ENCODE assay signal across 14 cellular contexts in the genomic region with DNA sequence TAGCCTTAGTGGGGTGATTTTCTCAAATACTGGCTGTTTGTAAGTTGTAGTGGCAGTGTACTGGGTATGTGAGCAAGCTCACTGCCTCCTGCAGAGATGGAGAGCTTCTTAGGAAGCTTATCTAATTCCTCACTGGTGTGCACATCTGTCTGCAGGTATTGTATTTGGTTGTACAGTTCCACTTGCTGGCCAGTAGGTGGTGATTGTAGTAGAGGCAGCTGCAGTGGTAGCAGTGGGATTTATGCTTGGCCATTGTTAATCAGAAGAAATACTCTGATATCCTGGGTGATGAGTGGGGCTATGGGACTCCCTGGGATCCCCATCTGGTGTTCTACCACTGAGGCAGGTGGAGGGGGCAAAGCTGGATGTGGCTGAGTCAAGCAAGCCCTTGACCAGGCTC.
DNase-seq lines count a peak whose midpoint lies in the region; ATAC-seq, FAIRE-seq and TF ChIP-seq lines count a peak whose summit lies in the region.
"Had no signal": no experiment of that assay in that cellular context is flagged by ENCODE, and none has a peak within 500 bp of the region (broad histone marks: within the 10 kb centered on the region; RNA-seq: fewer than 3 reads in every experiment).

No MANE protein-coding gene starts in this region.

- no peak overlapping the region for H3K4me3 ChIP-seq in GM12875 (ENCODE audit: low read depth, low read length)
- no peak overlapping the region for H3K4me3 ChIP-seq in H1 (ENCODE audit: extremely low read depth in 1 of 4, insufficient read depth in 2 of 4, low read depth in 3 of 4, low read length in 4 of 4)
- no peak overlapping the region for H3K4me3 ChIP-seq in dorsolateral prefrontal cortex
- H3K4me3 ChIP-seq: body of pancreas had no signal

- TF ChIP-seq POLR2A in H1 (IDR thresholded peaks at IDR 0.05; ENCODE audit: control extremely low read depth in 1 of 2, low read depth in 2 of 2, low read length in 2 of 2): no peak

- H3K56ac ChIP-seq in H1 (replicated peaks; ENCODE audit: insufficient read length, low read depth, low read length): no peak overlapping the region

- H2BK20ac ChIP-seq in H1 (ENCODE audit: low read length): no peak overlapping the region

- peaks cover 16% of the 10 kb centered on the region for H3K9me3 Mint-ChIP-seq in progenitor cell of endocrine pancreas (ENCODE audit: low read depth)

- no peak for TF ChIP-seq EP300 in H1 (IDR thresholded peaks at IDR 0.05; ENCODE audit: borderline replicate concordance in 1 of 2, low read depth in 2 of 2, low read length in 2 of 2)

- no peaks in the 10 kb centered on the region for H3K79me2 ChIP-seq in H1 (ENCODE audit: control insufficient read depth in 1 of 2, insufficient read depth in 2 of 2, low read length in 2 of 2)

- no peaks in the 10 kb centered on the region for H3K27me3 ChIP-seq in H1 (replicated peaks in 1 of 4; ENCODE audit: control insufficient read depth in 3 of 4, extremely low read depth in 1 of 4, insufficient read depth in 3 of 4, low read length in 3 of 4)
- peaks cover 0 to under 1% (median 0%) of the 10 kb centered on the region in 45 donors for H3K27me3 ChIP-seq in dorsolateral prefrontal cortex
- H3K27me3 ChIP-seq: body of pancreas had no signal

- H3K27ac ChIP-seq in H1 (ENCODE audit: low read depth, low read length) (no peak overlapping the region), dorsolateral prefrontal cortex (no peak overlapping the region)
- H3K27ac ChIP-seq: body of pancreas had no signal

- no peak overlapping the region for H3K9ac ChIP-seq in H1 (replicated peaks in 1 of 4; ENCODE audit: extremely low read depth in 1 of 4, low read depth in 3 of 4, low read length in 3 of 4)

- H2BK120ac ChIP-seq in H1 (replicated peaks; ENCODE audit: low read depth, low read length): no peak overlapping the region

- DNase-seq in Kasumi-1 (lab: John Stamatoyannopoulos, UW): peak; percentile 6 to 7
- no peak for DNase-seq in H1 (ENCODE audit: low read depth in 1 of 2, low spot score in 2 of 2)
- no peak for DNase-seq in progenitor cell of endocrine pancreas (ENCODE audit: low spot score, unreplicated experiment)
- DNase-seq in activated CD8-positive, alpha-beta memory T cell treated with anti-CD3 and anti-CD28 coated beads for 24 hours: no peak
- DNase-seq in dorsolateral prefrontal cortex: no peak
- DNase-seq: activated CD4-positive, alpha-beta memory T cell treated with anti-CD3 and anti-CD28 coated beads, Interleukin-2, amount 10 ng/mL, durations not matched to agents 7 days and 5 days; activated gamma-delta T cell treated with Interleukin-2 at 50 U/mL for 16 hours; body of pancreas; hypothalamus; mesenchymal stem cell; NCI-H1417 treated with DMSO at 0.1 percent for 48 hours; occipital lobe had no signal

- FAIRE-seq in H1 (lab: Jason Lieb, UNC): no peak

- H2BK12ac ChIP-seq in H1 (ENCODE audit: low read depth, low read length): no peak overlapping the region

- no peaks in the 10 kb centered on the region for H3K23me2 ChIP-seq in H1 (ENCODE audit: low read depth, low read length)

- no peak overlapping the region for H2BK5ac ChIP-seq in H1 (ENCODE audit: low read depth, low read length)

- H3K4me1 Mint-ChIP-seq in progenitor cell of endocrine pancreas (ENCODE audit: low read depth): no peaks in the 10 kb centered on the region
- H3K4me1 Mint-ChIP-seq: activated CD4-positive, alpha-beta memory T cell treated with anti-CD3 and anti-CD28 coated beads, Interleukin-2, amount 10 ng/mL, durations not matched to agents 7 days and 5 days had no signal

- H3K27ac Mint-ChIP-seq in progenitor cell of endocrine pancreas: peak overlapping the region; percentile 45
- H3K27ac Mint-ChIP-seq: activated CD4-positive, alpha-beta memory T cell treated with anti-CD3 and anti-CD28 coated beads, Interleukin-2, amount 10 ng/mL, durations not matched to agents 7 days and 5 days had no signal

- no peak overlapping the region for H4K5ac ChIP-seq in H1 (ENCODE audit: insufficient read length, low read depth, low read length)

- no peaks in the 10 kb centered on the region for H3K4me1 ChIP-seq in H1 (replicated peaks in 1 of 4; ENCODE audit: control insufficient read depth in 3 of 4, insufficient read depth in 4 of 4, low read length in 3 of 4)
- H3K4me1 ChIP-seq: body of pancreas had no signal

- no peak overlapping the region for H3K23ac ChIP-seq in H1 (ENCODE audit: insufficient read length)

- H4K20me1 ChIP-seq in H1 (replicated peaks in 1 of 2; ENCODE audit: control insufficient read depth in 1 of 2, insufficient read depth in 2 of 2, low read length in 2 of 2): no peaks in the 10 kb centered on the region

- H3K4me2 ChIP-seq in H1 (ENCODE audit: insufficient read depth in 1 of 2, low read depth in 2 of 2, low read length in 2 of 2): no peak overlapping the region

- TF ChIP-seq CTCF in GM12875 (IDR thresholded peaks at IDR 0.05; ENCODE audit: borderline replicate concordance, insufficient read depth, low read depth, low read length) (peak; percentile 30; the same call in 1 of the 2 replicates), H1 (IDR thresholded peaks at IDR 0.05; ENCODE audit: control extremely low read depth in 1 of 3, insufficient read depth in 1 of 3, low read depth in 1 of 3, low read length in 3 of 3) (peak in 2 of 3 experiments; percentile 29 to 49; a peak in 2 of 4 replicates), progenitor cell of endocrine pancreas (IDR thresholded peaks at IDR 0.05; ENCODE audit: unreplicated experiment) (peak; percentile 31), dorsolateral prefrontal cortex (IDR thresholded peaks at IDR 0.05 in 54 of 56, conservative IDR thresholded peaks at IDR 0.05 in 2 of 56; ENCODE audit: low read depth in 1 of 56, partially characterized antibody in 56 of 56) (no peak)

- CTCF ChIA-PET in H1 (lab: Charles Lee; ENCODE audit: partially characterized antibody): interaction anchor here (0.5 to 1.4 kb wide), 10 partner anchors 10 to 245 kb away, joined by 3 to 18 read pairs (median 4); no protein-coding TSS in a partner anchor

- H2AFZ ChIP-seq in H1 (ENCODE audit: low read length): no peak overlapping the region

- peaks cover 7% of the 10 kb centered on the region in 2 experiments; a peak in 2 of 4 replicates for H3K9me3 ChIP-seq in H1 (ENCODE audit: insufficient read depth in 2 of 2, low read depth in 1 of 2, low read length in 1 of 2)

- intact Hi-C loops in dorsolateral prefrontal cortex (cut with DNase I): no loop called here

- no peak overlapping the region for H4K91ac ChIP-seq in H1 (replicated peaks; ENCODE audit: insufficient read length, low read length)

- H2AK5ac ChIP-seq in H1 (ENCODE audit: low read depth, low read length): no peak overlapping the region

- no peak overlapping the region for H3K18ac ChIP-seq in H1 (ENCODE audit: extremely low read depth, low read length)

- peak; percentile 42 to 59; a peak in 3 of 4 replicates for TF ChIP-seq RAD21 in H1 (IDR thresholded peaks at IDR 0.05 in 1 of 2, conservative IDR thresholded peaks at IDR 0.05 in 1 of 2; ENCODE audit: low read depth in 2 of 2, low read length in 2 of 2)

- no peak overlapping the region for H2BK15ac ChIP-seq in H1 (ENCODE audit: low read length)

- POLR2A ChIA-PET in H1 (lab: Charles Lee; ENCODE audit: partially characterized antibody): no interaction called here

- H3K36me3 ChIP-seq in H1 (ENCODE audit: control insufficient read depth in 2 of 4, insufficient read depth in 4 of 4, low read length in 3 of 4): no peaks in the 10 kb centered on the region; a peak in 1 of 8 replicates

- no peak overlapping the region for H3K14ac ChIP-seq in H1 (ENCODE audit: insufficient read length)

- H3K36me3 Mint-ChIP-seq in progenitor cell of endocrine pancreas (ENCODE audit: insufficient read depth): no peaks in the 10 kb centered on the region

- H3K27me3 Mint-ChIP-seq in progenitor cell of endocrine pancreas: no peaks in the 10 kb centered on the region
- H3K27me3 Mint-ChIP-seq: activated CD4-positive, alpha-beta memory T cell treated with anti-CD3 and anti-CD28 coated beads, Interleukin-2, amount 10 ng/mL, durations not matched to agents 7 days and 5 days had no signal

- H3K4me3 Mint-ChIP-seq in progenitor cell of endocrine pancreas (ENCODE audit: low read depth): no peak overlapping the region
- H3K4me3 Mint-ChIP-seq: activated CD4-positive, alpha-beta memory T cell treated with anti-CD3 and anti-CD28 coated beads, Interleukin-2, amount 10 ng/mL, durations not matched to agents 7 days and 5 days had no signal

- no peak overlapping the region for H4K8ac ChIP-seq in H1 (ENCODE audit: extremely low read depth, insufficient read depth, low read length)

- H3K79me1 ChIP-seq in H1 (ENCODE audit: low read depth, low read length): no peaks in the 10 kb centered on the region

- H3K4ac ChIP-seq in H1 (replicated peaks; ENCODE audit: insufficient read length, low read depth, low read length): no peak overlapping the region

- ATAC-seq in HG03571 (IDR thresholded peaks at IDR 0.05; ENCODE audit: unreplicated experiment): no peak
- ATAC-seq: body of pancreas had no signal

TF ChIP-seq in H1, 55 proteins besides CTCF, POLR2A, EP300 and RAD21 (continues in another document):
- no peak for TF ChIP-seq CREB1 (IDR thresholded peaks at IDR 0.05)
- no peak for TF ChIP-seq GTF2F1 (IDR thresholded peaks at IDR 0.05; ENCODE audit: borderline replicate concordance, low read depth, low read length)
- no peak for TF ChIP-seq ATF2 (IDR thresholded peaks at IDR 0.05; ENCODE audit: low read length)
- no peak for TF ChIP-seq SIRT6 (IDR thresholded peaks at IDR 0.05; ENCODE audit: low read length)
- TF ChIP-seq FOSL1 (IDR thresholded peaks at IDR 0.05; ENCODE audit: insufficient read depth, low read depth, low read length): no peak
- TF ChIP-seq SUZ12 (IDR thresholded peaks at IDR 0.05; ENCODE audit: low read length): no peak

Comparison
In these comparisons a context has a peak if more than half of its experiments do, and no peak if none do; other contexts are left out.
1. CTCF ChIP-seq: peak in GM12875 (single experiment), H1 (2 of 3) and progenitor cell of endocrine pancreas (single experiment); none in dorsolateral prefrontal cortex (0 of 56).
2. DNase-seq: peak in Kasumi-1 (2 of 2); none in H1 (0 of 2), progenitor cell of endocrine pancreas (single experiment), activated CD8-positive, alpha-beta memory T cell treated with anti-CD3 and anti-CD28 coated beads for 24 hours (single experiment) and dorsolateral prefrontal cortex (0 of 10).